Comparison of ENCODE assay signal across 17 cellular contexts in the genomic region with DNA sequence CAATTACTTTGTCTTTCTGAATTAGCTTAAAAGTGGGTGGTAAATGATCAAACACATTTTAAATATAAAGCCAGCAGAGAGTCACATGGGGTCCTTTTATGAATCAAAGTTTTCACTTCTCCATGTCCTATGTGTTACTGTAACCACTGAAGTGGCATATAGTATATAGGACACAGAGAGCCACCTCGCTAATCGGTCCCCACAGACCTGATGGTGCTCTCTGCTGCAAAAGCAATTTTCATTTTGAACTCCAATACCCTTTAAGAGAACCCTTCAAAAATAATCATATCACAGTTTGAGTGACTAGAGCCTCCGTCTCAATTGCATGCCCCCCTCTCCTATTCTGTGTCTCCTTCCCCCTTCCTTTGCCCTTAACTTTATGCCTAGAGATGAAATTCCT.
DNase-seq lines count a peak whose midpoint lies in the region; ATAC-seq, FAIRE-seq and TF ChIP-seq lines count a peak whose summit lies in the region.
"Had no signal": no experiment of that assay in that cellular context is flagged by ENCODE, and none has a peak within 500 bp of the region (broad histone marks: within the 10 kb centered on the region; RNA-seq: fewer than 3 reads in every experiment).

No MANE protein-coding gene starts in this region.

- intact Hi-C loops in GM12878 (cut with micrococcal nuclease; ENCODE audit: unreplicated experiment): no loop called here

- H3K27ac ChIP-seq in ACC112 (ENCODE audit: low read depth, low read length) (no peak overlapping the region), MM.1S (ENCODE audit: low read length) (no peak overlapping the region), GM12878 (ENCODE audit: control insufficient read depth, insufficient read depth) (no peak overlapping the region)

- no peak for FAIRE-seq in GM12878 (lab: Jason Lieb, UNC)
- FAIRE-seq: GM12892, H1, K562 had no signal

- whole genome bisulfite sequencing in GM12878 (ENCODE audit: insufficient coverage, insufficient replicate concordance, low lambda C conversion rate, missing lambda C conversion rate): 26% methylated on average over 3 of the region's 3 CpGs

- H3K27me3 ChIP-seq in ACC112 (ENCODE audit: insufficient read depth, low read length) (no peaks in the 10 kb centered on the region), MM.1S (replicated peaks; ENCODE audit: insufficient read depth, low read length) (no peaks in the 10 kb centered on the region), GM12878 (replicated peaks in 1 of 2; ENCODE audit: control insufficient read depth in 2 of 2, insufficient read depth in 2 of 2, low read length in 1 of 2) (no peaks in the 10 kb centered on the region)

- H4K20me1 ChIP-seq in MM.1S (ENCODE audit: insufficient read depth, low read length) (no peaks in the 10 kb centered on the region), GM12878 (ENCODE audit: control insufficient read depth, insufficient read depth) (no peaks in the 10 kb centered on the region)

- SMC1A ChIA-PET in GM12878 (lab: Charles Lee; ENCODE audit: uncharacterized antibody, unreplicated experiment): interaction anchor here (1.1 kb wide), 1 partner anchor 20 kb away, joined by 4 read pairs; no protein-coding TSS in a partner anchor

- no peak for TF ChIP-seq POLR2A in GM12878 (IDR thresholded peaks at IDR 0.05; ENCODE audit: low read depth, low read length)

- H3K4me3 ChIP-seq in ACC112 (ENCODE audit: low read depth, low read length): peak overlapping the region; percentile 38
- no peak overlapping the region for H3K4me3 ChIP-seq in MM.1S (ENCODE audit: low read length)
- H3K4me3 ChIP-seq in GM12878: no peak overlapping the region
- H3K4me3 ChIP-seq: HAP-1, K562 had no signal

- H3K9me2 ChIP-seq in MM.1S (replicated peaks; ENCODE audit: insufficient read depth, low read length): no peaks in the 10 kb centered on the region

- no peaks in the 10 kb centered on the region for H3K36me3 ChIP-seq in ACC112 (ENCODE audit: insufficient read depth, low read length)
- no peaks in the 10 kb centered on the region for H3K36me3 ChIP-seq in MM.1S (replicated peaks; ENCODE audit: insufficient read depth, low read length)
- H3K36me3 ChIP-seq in GM12878 (ENCODE audit: control insufficient read depth in 2 of 2, insufficient read depth in 2 of 2, low read length in 1 of 2): no peaks in the 10 kb centered on the region
- H3K36me3 ChIP-seq: HAP-1 had no signal

- TF ChIP-seq CTCF in MM.1S (IDR thresholded peaks at IDR 0.05; ENCODE audit: low read length): no peak
- TF ChIP-seq CTCF in GM12878 (IDR thresholded peaks at IDR 0.05 in 2 of 3, conservative IDR thresholded peaks at IDR 0.05 in 1 of 3; ENCODE audit: control insufficient read depth in 2 of 3, extremely low read depth in 1 of 3, insufficient read depth in 1 of 3, low read depth in 3 of 3, low read length in 3 of 3): no peak

- RAD21 ChIA-PET in GM12878 (lab: Charles Lee; ENCODE audit: unreplicated experiment): no interaction called here

- DNase-seq in MM.1S: no peak
- DNase-seq in GM12878 (ENCODE audit: low read depth, low spot score): no peak
- DNase-seq in retina: peak; percentile 50
- no peak for DNase-seq in stimulated activated CD4-positive, alpha-beta T cell treated with anti-CD3 and anti-CD28 coated beads, Interleukin-4, amount 100 ng/mL, for 24 hours
- DNase-seq in NCI-H1930 (lab: John Stamatoyannopoulos, UW): no peak
- DNase-seq: 8988T; ACHN; C1 segment of cervical spinal cord; Calu3; CD4-positive, alpha-beta T cell; DMS79 had no signal

- peak overlapping the region; percentile 71 for H2AFZ ChIP-seq in ACC112 (ENCODE audit: low read length, unreplicated experiment)
- no peak overlapping the region for H2AFZ ChIP-seq in MM.1S (ENCODE audit: low read length)
- H2AFZ ChIP-seq in GM12878 (ENCODE audit: control insufficient read depth, low read depth, low read length): no peak overlapping the region

- TF ChIP-seq EP300 in GM12878 (IDR thresholded peaks at IDR 0.05; ENCODE audit: borderline replicate concordance in 1 of 2, control insufficient read depth in 1 of 2, low read depth in 2 of 2, low read length in 2 of 2): no peak

- CTCF ChIA-PET in GM12878 (lab: Yijun Ruan, JAX): no interaction called here

- H3F3A ChIP-seq in MM.1S (ENCODE audit: insufficient read depth, low read length): no peaks in the 10 kb centered on the region

- no peaks in the 10 kb centered on the region for H3K79me2 ChIP-seq in ACC112 (ENCODE audit: control insufficient read depth, insufficient read depth, low read length, unreplicated experiment)
- no peaks in the 10 kb centered on the region for H3K79me2 ChIP-seq in MM.1S (ENCODE audit: low read length)
- H3K79me2 ChIP-seq in GM12878 (ENCODE audit: control insufficient read depth, insufficient read depth, low read length): no peaks in the 10 kb centered on the region

- no TSS peak for BruUV-seq in GM12878 (replicated peaks; lab: Mats Ljungman, UMichigan)

- ATAC-seq in GM12878 (peak; percentile 75), HG03565 (IDR thresholded peaks at IDR 0.05; ENCODE audit: unreplicated experiment) (no peak)
- ATAC-seq: K562 had no signal

- in situ Hi-C loops in GM12878 (cut with MboI): no loop called here

- H3K4me1 ChIP-seq in ACC112 (ENCODE audit: control insufficient read depth, insufficient read depth, low read length, unreplicated experiment) (peaks cover 3% of the 10 kb centered on the region), MM.1S (ENCODE audit: low read length) (no peaks in the 10 kb centered on the region), GM12878 (ENCODE audit: control insufficient read depth, insufficient read depth, low read length) (no peaks in the 10 kb centered on the region)
- H3K4me1 ChIP-seq: HAP-1 had no signal

- TF ChIP-seq RAD21 in GM12878 (IDR thresholded peaks at IDR 0.05; ENCODE audit: insufficient read depth, low read depth, low read length): no peak

- H3K4me2 ChIP-seq in MM.1S (ENCODE audit: low read depth, low read length): peak overlapping the region; percentile 5; the same call in 1 of the 2 replicates
- no peak overlapping the region for H3K4me2 ChIP-seq in GM12878 (ENCODE audit: control insufficient read depth, insufficient read depth)

- POLR2A ChIA-PET in GM12878 (lab: Charles Lee): no interaction called here

- H3K9ac ChIP-seq in MM.1S (ENCODE audit: low read length): no peak overlapping the region
- H3K9ac ChIP-seq in GM12878 (ENCODE audit: control insufficient read depth, insufficient read depth, low read length): no peak overlapping the region

- H3K9me3 ChIP-seq in MM.1S (replicated peaks; ENCODE audit: insufficient read depth, low read length) (no peaks in the 10 kb centered on the region), GM12878 (replicated peaks; ENCODE audit: control insufficient read depth, insufficient read depth, low read length) (no peaks in the 10 kb centered on the region)
- H3K9me3 ChIP-seq: HAP-1 had no signal

TF ChIP-seq in GM12878, 131 proteins besides CTCF, POLR2A, EP300 and RAD21 (continues in another document):
- TF ChIP-seq HCFC1 (IDR thresholded peaks at IDR 0.05; ENCODE audit: low read length) (no peak), CREM (IDR thresholded peaks at IDR 0.05; ENCODE audit: low read depth) (no peak), SIX5 (IDR thresholded peaks at IDR 0.05; ENCODE audit: low read depth, low read length, severe bottlenecking) (no peak), E2F4 (IDR thresholded peaks at IDR 0.05; ENCODE audit: low read depth, low read length) (no peak), ZSCAN29 (IDR thresholded peaks at IDR 0.05) (no peak), TCF12 (IDR thresholded peaks at IDR 0.05; ENCODE audit: low read depth, low read length) (no peak), GABPA (IDR thresholded peaks at IDR 0.05; ENCODE audit: low read depth) (no peak), STAT3 (IDR thresholded peaks at IDR 0.05; ENCODE audit: low read depth, low read length) (no peak), KDM1A (IDR thresholded peaks at IDR 0.05; ENCODE audit: borderline replicate concordance) (no peak), NR2C2 (IDR thresholded peaks at IDR 0.05; ENCODE audit: borderline replicate concordance, control insufficient read depth, insufficient read length, low read depth) (no peak), TAF1 (IDR thresholded peaks at IDR 0.05; ENCODE audit: borderline replicate concordance, low read depth, low read length) (no peak), SP1 (IDR thresholded peaks at IDR 0.05; ENCODE audit: low read depth, low read length) (no peak), ATF7 (IDR thresholded peaks at IDR 0.05; ENCODE audit: low read depth) (no peak), YBX1 (IDR thresholded peaks at IDR 0.05) (no peak)
- TF ChIP-seq, protein P1, sequence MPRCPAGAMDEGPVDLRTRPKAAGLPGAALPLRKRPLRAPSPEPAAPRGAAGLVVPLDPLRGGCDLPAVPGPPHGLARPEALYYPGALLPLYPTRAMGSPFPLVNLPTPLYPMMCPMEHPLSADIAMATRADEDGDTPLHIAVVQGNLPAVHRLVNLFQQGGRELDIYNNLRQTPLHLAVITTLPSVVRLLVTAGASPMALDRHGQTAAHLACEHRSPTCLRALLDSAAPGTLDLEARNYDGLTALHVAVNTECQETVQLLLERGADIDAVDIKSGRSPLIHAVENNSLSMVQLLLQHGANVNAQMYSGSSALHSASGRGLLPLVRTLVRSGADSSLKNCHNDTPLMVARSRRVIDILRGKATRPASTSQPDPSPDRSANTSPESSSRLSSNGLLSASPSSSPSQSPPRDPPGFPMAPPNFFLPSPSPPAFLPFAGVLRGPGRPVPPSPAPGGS (IDR thresholded peaks at IDR 0.05; ENCODE audit: borderline replicate concordance, insufficient read depth, low read depth, low read length, poor library complexity, severe bottlenecking): no peak
- TF ChIP-seq, protein P2, sequence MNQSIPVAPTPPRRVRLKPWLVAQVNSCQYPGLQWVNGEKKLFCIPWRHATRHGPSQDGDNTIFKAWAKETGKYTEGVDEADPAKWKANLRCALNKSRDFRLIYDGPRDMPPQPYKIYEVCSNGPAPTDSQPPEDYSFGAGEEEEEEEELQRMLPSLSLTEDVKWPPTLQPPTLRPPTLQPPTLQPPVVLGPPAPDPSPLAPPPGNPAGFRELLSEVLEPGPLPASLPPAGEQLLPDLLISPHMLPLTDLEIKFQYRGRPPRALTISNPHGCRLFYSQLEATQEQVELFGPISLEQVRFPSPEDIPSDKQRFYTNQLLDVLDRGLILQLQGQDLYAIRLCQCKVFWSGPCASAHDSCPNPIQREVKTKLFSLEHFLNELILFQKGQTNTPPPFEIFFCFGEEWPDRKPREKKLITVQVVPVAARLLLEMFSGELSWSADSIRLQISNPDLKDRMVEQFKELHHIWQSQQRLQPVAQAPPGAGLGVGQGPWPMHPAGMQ (IDR thresholded peaks at IDR 0.05; ENCODE audit: borderline replicate concordance): no peak
